In the genomic region with DNA sequence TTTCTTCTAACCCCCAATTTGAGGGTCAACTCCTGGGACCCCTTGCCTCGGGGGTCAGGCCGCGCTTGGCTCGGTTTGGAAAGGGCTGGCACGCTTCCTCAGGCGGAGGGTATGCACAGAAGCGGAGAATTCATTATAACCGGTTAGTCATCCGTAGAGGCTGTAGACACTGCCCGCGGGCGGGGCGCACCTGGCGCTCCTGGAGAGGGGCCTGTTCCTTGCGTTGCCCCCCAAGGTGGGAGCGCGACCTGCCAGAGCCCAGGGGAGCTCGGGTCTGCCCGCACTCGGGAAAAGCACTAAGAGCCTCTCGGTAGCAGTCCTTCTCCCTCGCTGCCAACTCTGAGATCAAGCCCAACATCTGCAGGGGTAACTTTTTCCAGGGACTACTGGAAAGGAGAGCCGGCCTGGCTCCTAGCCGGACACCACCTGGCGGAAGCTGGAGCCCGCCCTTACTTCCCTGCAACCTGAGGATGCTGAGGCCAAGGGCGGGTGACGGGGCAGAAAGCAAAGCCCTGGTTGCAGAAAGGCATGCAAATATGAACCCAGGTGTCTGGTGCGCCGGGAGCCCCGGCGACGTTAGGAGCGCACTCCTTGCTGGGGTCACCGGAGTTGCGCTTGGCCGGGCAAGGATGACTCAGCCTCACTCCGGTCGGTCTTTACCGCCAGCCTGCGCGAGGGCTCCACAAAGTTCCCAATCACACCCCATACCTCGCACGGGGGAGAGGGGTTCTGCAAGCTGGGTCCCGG, we compare ENCODE assay signal across 8 cellular contexts. TPM values are rescaled to one million over a fixed set of nuclear protein-coding genes. Genes with fewer than 3 reads are reported as not detected.
DNase-seq lines count a peak whose midpoint lies in the region; ATAC-seq and TF ChIP-seq lines count a peak whose summit lies in the region.

No MANE protein-coding gene starts in this region.

- no peaks in the 10 kb centered on the region for H3K36me3 Mint-ChIP-seq in osteocyte (ENCODE audit: unreplicated experiment)
- H3K36me3 Mint-ChIP-seq in activated T-helper 2 cell treated with anti-CD3 and anti-CD28 coated beads, Interferon-gamma antibody, Interleukin-2, Interleukin-4, amounts not matched to agents 10 μg/mL and 5 μg/mL and 100 μg/mL, durations not matched to agents 14 hours and 24 hours and 36 hours (ENCODE audit: low read depth), result no peaks in the 10 kb centered on the region

- peaks cover 50% of the 10 kb centered on the region for H3K27me3 ChIP-seq in colonic mucosa

- peaks cover 10% of the 10 kb centered on the region for H3K4me1 Mint-ChIP-seq in osteocyte (ENCODE audit: unreplicated experiment)
- peaks cover 3% of the 10 kb centered on the region for H3K4me1 Mint-ChIP-seq in activated T-helper 2 cell treated with anti-CD3 and anti-CD28 coated beads, Interferon-gamma antibody, Interleukin-2, Interleukin-4, amounts not matched to agents 10 μg/mL and 5 μg/mL and 100 μg/mL, durations not matched to agents 14 hours and 24 hours and 36 hours (ENCODE audit: low read depth)

- DNase-seq in colonic mucosa, result no peak
- peak; percentile 83 for DNase-seq in osteocyte (ENCODE audit: extremely low spot score, unreplicated experiment)
- no peak for DNase-seq in activated T-helper 2 cell treated with anti-CD3 and anti-CD28 coated beads, Interferon-gamma antibody, Interleukin-2, Interleukin-4, amounts not matched to agents 10 μg/mL and 5 μg/mL and 100 μg/mL, durations not matched to agents 14 hours and 24 hours and 36 hours (ENCODE audit: low spot score)
- DNase-seq in middle frontal gyrus (ENCODE audit: extremely low spot score, low spot score), result no peak
- no peak for DNase-seq in effector CD4-positive, alpha-beta T cell

- peaks cover 47% of the 10 kb centered on the region for H3K27me3 Mint-ChIP-seq in osteocyte (ENCODE audit: unreplicated experiment)
- peaks cover 43% of the 10 kb centered on the region for H3K27me3 Mint-ChIP-seq in activated T-helper 2 cell treated with anti-CD3 and anti-CD28 coated beads, Interferon-gamma antibody, Interleukin-2, Interleukin-4, amounts not matched to agents 10 μg/mL and 5 μg/mL and 100 μg/mL, durations not matched to agents 14 hours and 24 hours and 36 hours (ENCODE audit: low read depth)

- H3K27ac ChIP-seq in colonic mucosa, result no peak overlapping the region

- H3K4me3 ChIP-seq in colonic mucosa, result peak overlapping the region; percentile 39

- no peak overlapping the region for H3K27ac Mint-ChIP-seq in osteocyte (ENCODE audit: unreplicated experiment)
- no peak overlapping the region for H3K27ac Mint-ChIP-seq in activated T-helper 2 cell treated with anti-CD3 and anti-CD28 coated beads, Interferon-gamma antibody, Interleukin-2, Interleukin-4, amounts not matched to agents 10 μg/mL and 5 μg/mL and 100 μg/mL, durations not matched to agents 14 hours and 24 hours and 36 hours

- H3K9ac ChIP-seq in colonic mucosa (ENCODE audit: low read depth in 2 of 2, low read length in 2 of 2), result no peak overlapping the region

- ATAC-seq in GM18861 (IDR thresholded peaks at IDR 0.05; ENCODE audit: unreplicated experiment) (peak; percentile 81), HG03378 (IDR thresholded peaks at IDR 0.05; ENCODE audit: unreplicated experiment) (peak; percentile 54), GM18520 (IDR thresholded peaks at IDR 0.05; ENCODE audit: unreplicated experiment) (no peak)

- H3K4me1 ChIP-seq in colonic mucosa, result no peaks in the 10 kb centered on the region

- intact Hi-C loops in colonic mucosa (cut with DNase I), result no loop called here
- intact Hi-C loops in activated T-helper 2 cell treated with anti-CD3 and anti-CD28 coated beads, Interferon-gamma antibody, Interleukin-2, Interleukin-4, amounts not matched to agents 10 μg/mL and 5 μg/mL and 100 μg/mL, durations not matched to agents 14 hours and 24 hours and 36 hours (cut with micrococcal nuclease), result loop anchor here (5.0 kb wide), 1 partner anchor 1366 kb away; a partner anchor contains a TSS

- no peaks in the 10 kb centered on the region for H3K9me3 ChIP-seq in colonic mucosa

- H3K36me3 ChIP-seq in colonic mucosa, result no peaks in the 10 kb centered on the region

- H3K9me3 Mint-ChIP-seq in osteocyte (ENCODE audit: unreplicated experiment), result peaks cover 8% of the 10 kb centered on the region
- H3K9me3 Mint-ChIP-seq in activated T-helper 2 cell treated with anti-CD3 and anti-CD28 coated beads, Interferon-gamma antibody, Interleukin-2, Interleukin-4, amounts not matched to agents 10 μg/mL and 5 μg/mL and 100 μg/mL, durations not matched to agents 14 hours and 24 hours and 36 hours, result no peaks in the 10 kb centered on the region

- TF ChIP-seq CTCF in colonic mucosa (IDR thresholded peaks at IDR 0.05), result no peak
- TF ChIP-seq CTCF in osteocyte (IDR thresholded peaks at IDR 0.05), result no peak

- H3K4me3 Mint-ChIP-seq in osteocyte (ENCODE audit: unreplicated experiment), result peak overlapping the region; percentile 54
- no peak overlapping the region for H3K4me3 Mint-ChIP-seq in activated T-helper 2 cell treated with anti-CD3 and anti-CD28 coated beads, Interferon-gamma antibody, Interleukin-2, Interleukin-4, amounts not matched to agents 10 μg/mL and 5 μg/mL and 100 μg/mL, durations not matched to agents 14 hours and 24 hours and 36 hours (ENCODE audit: low read depth)

RNA-seq across cellular contexts. Expression of a gene that starts 1.5 kb away (rescaled TPM):
- total RNA-seq in colonic mucosa (under 1 TPM; 0.42 to 0.98 TPM), osteocyte (0.18 and 0.46 TPM in 2 replicates)
- not detected in 2 replicates for total RNA-seq in activated T-helper 2 cell treated with anti-CD3 and anti-CD28 coated beads, Interferon-gamma antibody, Interleukin-2, Interleukin-4, amounts not matched to agents 10 μg/mL and 5 μg/mL and 100 μg/mL, durations not matched to agents 14 hours and 24 hours and 36 hours
